Comparison of ENCODE assay signal across 1 cellular context in the genomic region with DNA sequence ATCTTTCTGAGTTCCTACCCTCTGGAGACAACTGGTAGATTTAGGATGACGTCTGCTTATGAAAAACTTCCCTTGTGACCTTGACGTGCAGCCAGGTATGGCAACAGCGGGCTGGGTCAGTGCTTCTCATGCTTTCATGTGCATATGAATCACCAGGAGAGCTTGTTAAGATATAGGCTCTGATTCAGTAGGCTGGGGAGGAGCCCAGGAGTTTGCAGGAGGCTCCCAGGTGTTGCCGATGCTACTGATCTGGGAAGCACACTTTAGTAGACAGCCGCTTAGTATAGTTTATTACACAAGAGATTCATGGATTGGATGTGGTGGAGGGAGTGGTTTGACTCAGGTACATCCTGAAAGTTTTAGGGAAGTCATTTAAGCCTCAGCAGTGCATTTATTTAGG.
TF ChIP-seq lines count a peak whose summit lies in the region.

No MANE protein-coding gene starts in this region.

TF ChIP-seq in K562, 482 proteins besides CTCF, POLR2A, EP300 and RAD21:
- TF ChIP-seq, protein P1, sequence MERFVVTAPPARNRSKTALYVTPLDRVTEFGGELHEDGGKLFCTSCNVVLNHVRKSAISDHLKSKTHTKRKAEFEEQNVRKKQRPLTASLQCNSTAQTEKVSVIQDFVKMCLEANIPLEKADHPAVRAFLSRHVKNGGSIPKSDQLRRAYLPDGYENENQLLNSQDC (CRISPR knock-in tag; IDR thresholded peaks at IDR 0.05), result no peak
- TF ChIP-seq ZNF311 (CRISPR knock-in tag; IDR thresholded peaks at IDR 0.05) (no peak), SRSF1 (IDR thresholded peaks at IDR 0.05; ENCODE audit: low read depth, low read length) (no peak), SPI1 (IDR thresholded peaks at IDR 0.05; ENCODE audit: borderline replicate concordance, low read depth, low read length) (0 out of 2 replicates have a peak, but pooled peaks have one; percentile 2), MAZ (CRISPR knock-in tag; conservative IDR thresholded peaks at IDR 0.05 in 1 of 2, IDR thresholded peaks at IDR 0.05 in 1 of 2) (no peak)
